In the genomic region with DNA sequence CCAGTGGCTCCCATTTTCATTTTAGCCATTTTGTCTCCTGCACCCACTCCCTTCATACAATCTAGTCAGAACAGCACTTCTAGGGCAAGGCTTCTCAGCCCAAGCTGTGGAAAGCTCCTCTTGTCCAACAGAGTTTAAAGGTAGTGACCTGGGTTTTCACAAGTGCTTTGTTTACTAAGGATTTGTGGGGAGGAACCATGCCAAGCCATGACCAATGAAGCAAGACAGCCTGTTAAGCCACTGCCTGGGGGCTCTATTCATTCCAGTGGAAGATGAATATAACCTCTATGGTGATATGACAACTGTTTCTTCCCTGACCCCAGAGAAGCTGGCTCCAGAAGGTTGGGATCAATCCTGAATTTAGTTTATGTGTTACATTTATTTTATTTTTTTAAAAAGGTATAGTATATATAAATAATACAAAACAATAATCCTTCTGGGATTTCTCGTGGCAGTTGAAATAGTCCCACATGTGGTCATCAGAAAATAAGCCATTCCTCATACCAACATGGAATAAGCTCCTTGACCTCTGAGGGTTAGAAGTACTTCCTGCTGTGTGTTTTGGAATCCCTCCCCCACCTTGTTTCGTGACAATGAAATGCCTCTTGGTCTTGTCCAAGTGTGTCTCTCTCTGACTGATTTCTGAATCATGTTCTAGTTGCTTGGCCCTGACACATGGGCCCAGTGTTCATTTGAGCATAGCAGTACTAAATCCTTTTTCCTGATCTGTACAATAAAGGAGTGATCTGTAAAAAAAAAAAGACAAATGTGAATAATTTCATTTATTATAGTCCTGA, we compare ENCODE assay signal across 14 cellular contexts. TPM values are rescaled to one million over a fixed set of nuclear protein-coding genes. Genes with fewer than 3 reads are reported as not detected.
DNase-seq lines count a peak whose midpoint lies in the region; ATAC-seq and TF ChIP-seq lines count a peak whose summit lies in the region.
"Had no signal": no experiment of that assay in that cellular context is flagged by ENCODE, and none has a peak within 500 bp of the region (broad histone marks: within the 10 kb centered on the region; RNA-seq: fewer than 3 reads in every experiment).

No MANE protein-coding gene starts in this region.

- no peaks in the 10 kb centered on the region for H3K27me3 ChIP-seq in ACC112 (ENCODE audit: insufficient read depth, low read length)
- H3K27me3 ChIP-seq in hepatocyte, result no peaks in the 10 kb centered on the region
- H3K27me3 ChIP-seq: tibial nerve had no signal

- H3K9me2 ChIP-seq in hepatocyte (replicated peaks; ENCODE audit: insufficient read depth), result no peaks in the 10 kb centered on the region

- DNase-seq in amniotic epithelial cell (ENCODE audit: low read depth) (peak; percentile 83), hepatocyte (ENCODE audit: low spot score) (peak; percentile 17), D341Med (ENCODE audit: low spot score) (no peak), HT-29 (ENCODE audit: low spot score) (no peak)
- no peak for DNase-seq in stimulated activated naive CD4-positive, alpha-beta T cell (lab: John Stamatoyannopoulos, UW)
- DNase-seq: C1 segment of cervical spinal cord; endodermal cell; Kasumi-1; stimulated activated CD4-positive, alpha-beta T cell treated with anti-CD3 and anti-CD28 coated beads, Interleukin-2, amount 100 ng/mL, for 24 hours had no signal

- no peak overlapping the region for H3K4me2 ChIP-seq in hepatocyte

- H3K79me2 ChIP-seq in ACC112 (ENCODE audit: control insufficient read depth, insufficient read depth, low read length, unreplicated experiment) (no peaks in the 10 kb centered on the region), hepatocyte (no peaks in the 10 kb centered on the region)

- no peaks in the 10 kb centered on the region for H3K9me3 ChIP-seq in hepatocyte (ENCODE audit: low read depth)
- H3K9me3 ChIP-seq: tibial nerve had no signal

- peaks cover 37% of the 10 kb centered on the region for H3K4me1 ChIP-seq in ACC112 (ENCODE audit: control insufficient read depth, insufficient read depth, low read length, unreplicated experiment)
- H3K4me1 ChIP-seq in hepatocyte (ENCODE audit: insufficient read depth), result peaks cover 36% of the 10 kb centered on the region

- no peak overlapping the region; the same call in 1 of the 2 replicates for H3K4me3 ChIP-seq in ACC112 (ENCODE audit: low read depth, low read length)
- H3K4me3 ChIP-seq in hepatocyte, result no peak overlapping the region
- H3K4me3 ChIP-seq: tibial nerve had no signal

- ATAC-seq in HG03432 (IDR thresholded peaks at IDR 0.05; ENCODE audit: unreplicated experiment), result peak; percentile 39
- ATAC-seq in GM21786 (IDR thresholded peaks at IDR 0.05; ENCODE audit: unreplicated experiment), result no peak
- ATAC-seq: SK-N-SH treated with all-trans-retinoic acid at 6 μM for 48 hours had no signal

- no peak for TF ChIP-seq CTCF in hepatocyte (IDR thresholded peaks at IDR 0.05; ENCODE audit: poor library complexity)

- H3K36me3 ChIP-seq in ACC112 (ENCODE audit: insufficient read depth, low read length) (no peaks in the 10 kb centered on the region), hepatocyte (replicated peaks; ENCODE audit: insufficient read depth, low read depth) (no peaks in the 10 kb centered on the region)

- H4K20me1 ChIP-seq in hepatocyte (ENCODE audit: insufficient read depth, poor library complexity, severe bottlenecking), result no peaks in the 10 kb centered on the region

- WGBS in hepatocyte (ENCODE audit: low lambda C conversion rate, missing lambda C conversion rate), result 71% methylated on average over 2 of the region's 2 CpGs

- H2AFZ ChIP-seq in ACC112 (ENCODE audit: low read length, unreplicated experiment), result no peak overlapping the region
- H2AFZ ChIP-seq in hepatocyte, result no peak overlapping the region

- peak overlapping the region; percentile 87 for H3K27ac ChIP-seq in ACC112 (ENCODE audit: low read depth, low read length)
- H3K27ac ChIP-seq in hepatocyte, result peak overlapping the region; percentile 64

RNA-seq across cellular contexts. Expression of gene THUMPD3, which starts 13.3 kb away (rescaled TPM):
- total RNA-seq in hepatocyte, result 20.7 and 22.7 TPM in 2 replicates
- polyA plus RNA-seq in hepatocyte, result 16.3 and 17.3 TPM in 2 replicates
- 12.2 and 21.1 TPM in 2 replicates for total RNA-seq in HT-29 (2014; rRNA removed; shearing (Covaris generic))

RNA-seq across cellular contexts. Expression of gene SETD5, which starts 47.9 kb away (rescaled TPM):
- 69.8 and 75.2 TPM in 2 replicates for total RNA-seq in hepatocyte
- polyA plus RNA-seq in hepatocyte, result 110 and 119 TPM in 2 replicates
- total RNA-seq in HT-29 (2014; rRNA removed; shearing (Covaris generic)), result 27.3 and 41.9 TPM in 2 replicates

Comparison
In these comparisons a context has a peak if more than half of its experiments do, and no peak if none do; other contexts are left out.
1. DNase-seq: peak in amniotic epithelial cell (single experiment) and hepatocyte (single experiment); none in D341Med (single experiment), HT-29 (single experiment) and stimulated activated naive CD4-positive, alpha-beta T cell (0 of 6).